In genomic region chr11:118615282-118615979, GRCh38 we compare ENCODE assay signal across 13 cellular contexts. TPM values are rescaled to one million over a fixed set of nuclear protein-coding genes. Genes with fewer than 3 reads are reported as not detected.
DNase-seq lines count a peak whose midpoint lies in the region; ATAC-seq, FAIRE-seq and TF ChIP-seq lines count a peak whose summit lies in the region.
"Had no signal": no experiment of that assay in that cellular context is flagged by ENCODE, and none has a peak within 500 bp of the region (broad histone marks: within the 10 kb centered on the region; RNA-seq: fewer than 3 reads in every experiment).

No MANE protein-coding gene starts in this region.

- H3K4me1 ChIP-seq in breast epithelium (peaks cover 18 to 19% of the 10 kb centered on the region in 2 donors), HepG2 (ENCODE audit: insufficient read depth, low read length) (peaks cover 50% of the 10 kb centered on the region), upper lobe of left lung (peaks cover 71 to 80% (median 74%) of the 10 kb centered on the region in 4 donors)
- H3K4me1 ChIP-seq in CD4-positive, alpha-beta memory T cell (ENCODE audit: insufficient read depth, low read length): peaks cover 7% of the 10 kb centered on the region

- DNase-seq in activated effector memory CD4-positive, alpha-beta T cell treated with anti-CD3 and anti-CD28 coated beads, Interleukin-2, amount 50 U/mL, for 16 hours: peak; percentile 31
- DNase-seq in activated effector memory CD4-positive, alpha-beta T cell treated with Interleukin-2 at 50 U/mL for 16 hours: no peak
- DNase-seq in breast epithelium (ENCODE audit: low spot score in 2 of 2) (peak; percentile 40 to 43), HepG2 (ENCODE audit: low spot score) (peak; percentile 58), upper lobe of left lung (no peak), medulla oblongata (ENCODE audit: extremely low spot score) (no peak)
- DNase-seq in CD4-positive, alpha-beta memory T cell: no peak
- DNase-seq: 8988T; effector memory CD8-positive, alpha-beta T cell; NCI-H1694 had no signal

- no peaks in the 10 kb centered on the region for H3K79me2 ChIP-seq in HepG2 (ENCODE audit: insufficient read depth, low read length)

- H3K4me1 Mint-ChIP-seq in CD4-positive, alpha-beta memory T cell: peaks cover 4 to 10% (median 5%) of the 10 kb centered on the region in 4 donors

- in situ Hi-C loops in HepG2 (cut with HindIII; ENCODE audit: extremely low pct_ligation_motif_present, low pct_unique_long_range_greater_than_20kb): no loop called here

- H3K36me3 Mint-ChIP-seq in CD4-positive, alpha-beta memory T cell: peaks cover 0 to 3% of the 10 kb centered on the region in 2 donors

- peak overlapping the region; percentile 62 to 95 for H3K27ac ChIP-seq in breast epithelium
- no peak overlapping the region for H3K27ac ChIP-seq in HepG2 (ENCODE audit: extremely low read length, insufficient read depth, low read length)
- H3K27ac ChIP-seq in upper lobe of left lung: peak overlapping the region; percentile 82 to 96 (median 92)
- no peak overlapping the region for H3K27ac ChIP-seq in CD4-positive, alpha-beta memory T cell (ENCODE audit: low read depth, low read length)
- H3K27ac ChIP-seq: pancreas had no signal

- H3K4me2 ChIP-seq in HepG2 (ENCODE audit: low read depth, low read length): no peak overlapping the region

- no peak for TF ChIP-seq CTCF in breast epithelium (IDR thresholded peaks at IDR 0.05)
- no peak for TF ChIP-seq CTCF in HepG2 (CRISPR knock-in tag; IDR thresholded peaks at IDR 0.05)
- TF ChIP-seq CTCF in upper lobe of left lung (IDR thresholded peaks at IDR 0.05): no peak

- TF ChIP-seq EP300 in HepG2 (IDR thresholded peaks at IDR 0.05; ENCODE audit: low read depth in 2 of 2, low read length in 2 of 2): no peak
- no peak for TF ChIP-seq EP300 in HepG2 (CRISPR knock-in tag; IDR thresholded peaks at IDR 0.05; ENCODE audit: borderline replicate concordance)
- no peak for TF ChIP-seq EP300 in upper lobe of left lung (IDR thresholded peaks at IDR 0.05)

- H3K9me3 Mint-ChIP-seq in CD4-positive, alpha-beta memory T cell: peaks cover 0 to 1% (median 0%) of the 10 kb centered on the region in 8 donors
- H3K9me3 Mint-ChIP-seq: effector memory CD8-positive, alpha-beta T cell had no signal

- H3K4me3 Mint-ChIP-seq in CD4-positive, alpha-beta memory T cell: no peak overlapping the region
- H3K4me3 Mint-ChIP-seq: effector memory CD8-positive, alpha-beta T cell had no signal

- H3K9me3 ChIP-seq in breast epithelium: no peaks in the 10 kb centered on the region
- H3K9me3 ChIP-seq in HepG2 (ENCODE audit: low read length): no peaks in the 10 kb centered on the region
- no peaks in the 10 kb centered on the region for H3K9me3 ChIP-seq in upper lobe of left lung
- H3K9me3 ChIP-seq in CD4-positive, alpha-beta memory T cell (ENCODE audit: control insufficient read depth in 1 of 2, low read length in 2 of 2): no peaks in the 10 kb centered on the region
- H3K9me3 ChIP-seq: pancreas had no signal

- no peak overlapping the region for H2AFZ ChIP-seq in HepG2 (ENCODE audit: low read length)

- no TSS peak for BruUV-seq in HepG2 (replicated peaks; lab: Mats Ljungman, UMichigan)

- no peak overlapping the region for H3K4me3 ChIP-seq in breast epithelium
- no peak overlapping the region for H3K4me3 ChIP-seq in HepG2 (replicated peaks in 1 of 3; ENCODE audit: insufficient read depth in 1 of 3, low read depth in 2 of 3, low read length in 3 of 3)
- no peak overlapping the region for H3K4me3 ChIP-seq in upper lobe of left lung
- H3K4me3 ChIP-seq in CD4-positive, alpha-beta memory T cell (ENCODE audit: low read length in 2 of 2): no peak overlapping the region
- H3K4me3 ChIP-seq: pancreas had no signal

- FAIRE-seq in HepG2 (lab: Jason Lieb, UNC): no peak
- FAIRE-seq: pancreas, TTC549 had no signal

- H3K27me3 ChIP-seq in breast epithelium (peaks cover 0 to 5% of the 10 kb centered on the region in 2 donors), HepG2 (ENCODE audit: control insufficient read depth in 1 of 2, insufficient read depth in 2 of 2, low read length in 2 of 2) (no peaks in the 10 kb centered on the region), upper lobe of left lung (peaks cover 0 to 5% (median 2%) of the 10 kb centered on the region in 4 donors)
- H3K27me3 ChIP-seq in CD4-positive, alpha-beta memory T cell (ENCODE audit: insufficient read depth, low read length): no peaks in the 10 kb centered on the region
- H3K27me3 ChIP-seq: pancreas had no signal

- CTCF ChIA-PET in HepG2 (lab: Yijun Ruan, JAX; ENCODE audit: low intra/inter-chr PET ratio, low total read pairs): no interaction called here
- CTCF ChIA-PET in CD4-positive, alpha-beta memory T cell (lab: Charles Lee; ENCODE audit: partially characterized antibody): interaction anchor here (1.1 kb wide), 1 partner anchor 44 kb away, joined by 3 read pairs; no protein-coding TSS in a partner anchor

- intact Hi-C loops in breast epithelium (cut with DNase I; ENCODE audit: low total_unique reads): no loop called here
- intact Hi-C loops in HepG2 (cut with micrococcal nuclease; ENCODE audit: unreplicated experiment): no loop called here
- intact Hi-C loops in CD4-positive, alpha-beta memory T cell (cut with micrococcal nuclease): no loop called here

- H3K36me3 ChIP-seq in breast epithelium: no peaks in the 10 kb centered on the region
- H3K36me3 ChIP-seq in HepG2 (replicated peaks in 1 of 2; ENCODE audit: control insufficient read depth in 1 of 2, insufficient read depth in 2 of 2, low read length in 2 of 2): peaks cover 0 to 1% of the 10 kb centered on the region in 2 experiments; a peak in 1 of 5 replicates
- H3K36me3 ChIP-seq in upper lobe of left lung: peaks cover 0 to 34% (median 5%) of the 10 kb centered on the region in 4 donors
- no peaks in the 10 kb centered on the region for H3K36me3 ChIP-seq in CD4-positive, alpha-beta memory T cell (ENCODE audit: insufficient read depth, low read length)

- 79% methylated on average over 6 of the region's 6 CpGs for WGBS in HepG2 (ENCODE audit: low lambda C conversion rate)
- 76 to 78% methylated on average over 6 of the region's 6 CpGs for WGBS in upper lobe of left lung, 2 donors

- no peak for TF ChIP-seq RAD21 in HepG2 (CRISPR knock-in tag; IDR thresholded peaks at IDR 0.05)

- no peaks in the 10 kb centered on the region for H4K20me1 ChIP-seq in HepG2 (ENCODE audit: insufficient read depth, low read length)

- peak; percentile 48 for ATAC-seq in HepG2
- ATAC-seq in upper lobe of left lung (ENCODE audit: low FRiP score in 2 of 2): no peak
- ATAC-seq in HG02610 (IDR thresholded peaks at IDR 0.05; ENCODE audit: unreplicated experiment): no peak
- ATAC-seq: effector memory CD8-positive, alpha-beta T cell had no signal

- H3K9ac ChIP-seq in HepG2 (ENCODE audit: insufficient read depth, low read depth, low read length): no peak overlapping the region

- TF ChIP-seq POLR2A in breast epithelium (IDR thresholded peaks at IDR 0.05) (no peak), HepG2 (IDR thresholded peaks at IDR 0.05; ENCODE audit: insufficient read depth in 1 of 2, low read depth in 2 of 2, low read length in 2 of 2) (no peak), upper lobe of left lung (IDR thresholded peaks at IDR 0.05) (no peak)

- POLR2A ChIA-PET in HepG2 (lab: Yijun Ruan, JAX): no interaction called here
- POLR2A ChIA-PET in CD4-positive, alpha-beta memory T cell (lab: Charles Lee; ENCODE audit: partially characterized antibody): no interaction called here

- H3K27me3 Mint-ChIP-seq in CD4-positive, alpha-beta memory T cell: peaks cover 7 to 8% of the 10 kb centered on the region in 2 donors

- H3K27ac Mint-ChIP-seq in CD4-positive, alpha-beta memory T cell: no peak overlapping the region
- H3K27ac Mint-ChIP-seq: effector memory CD8-positive, alpha-beta T cell had no signal

RNA-seq across cellular contexts. Expression of gene PHLDB1, which starts 8.0 kb away (rescaled TPM):
- total RNA-seq in breast epithelium (100 to 1,000 TPM; 104 to 150 (median 109) TPM), HepG2 (2016; rRNA removed; fragmentation: Illumina TruSeq; extraction: Trizol) (9.9 and 13.8 TPM in 2 replicates), upper lobe of left lung (100 to 1,000 TPM in 3 of 6 donors, 10 to 100 TPM in 3; 45.5 to 188 (median 100) TPM)
- total RNA-seq in HepG2 (2016; cell fraction: cytosol; rRNA removed; fragmentation: Illumina TruSeq; extraction: Trizol; ENCODE audit: low read depth): 3.6 and 5.0 TPM in 2 replicates
- 7.9 and 11.9 TPM in 2 replicates for total RNA-seq in HepG2 (2016; cell fraction: insoluble cytoplasmic fraction; rRNA removed; fragmentation: Illumina TruSeq; extraction: Trizol)
- 7.7 and 8.9 TPM in 2 replicates for total RNA-seq in HepG2 (2016; cell fraction: membrane; rRNA removed; fragmentation: Illumina TruSeq; extraction: Trizol)
- total RNA-seq in HepG2 (2016; cell fraction: nucleus; rRNA removed; fragmentation: Illumina TruSeq; extraction: Trizol): 12.4 and 22.0 TPM in 2 replicates
- polyA plus RNA-seq in HepG2 (2011; rRNA removed): 14.2 and 18.3 TPM in 2 replicates
- polyA plus RNA-seq in HepG2 (2011; cell fraction: cytosol; rRNA removed): 9.1 and 10.7 TPM in 2 replicates
- 57.1 and 61.1 TPM in 2 replicates for polyA plus RNA-seq in HepG2 (2011; cell fraction: nucleus; rRNA removed)
- 7.5 and 8.6 TPM in 2 replicates for polyA plus RNA-seq in HepG2 (2012)
- polyA plus RNA-seq in HepG2 (2016; cell fraction: cytosol; fragmentation: Illumina TruSeq; extraction: Trizol; ENCODE audit: low read depth): 1.4 TPM in 2 replicates
- polyA plus RNA-seq in HepG2 (2016; cell fraction: insoluble cytoplasmic fraction; fragmentation: Illumina TruSeq; extraction: Trizol; ENCODE audit: low read depth): 7.3 and 8.6 TPM in 2 replicates
- 2.1 and 2.9 TPM in 2 replicates for polyA plus RNA-seq in HepG2 (2016; cell fraction: membrane; fragmentation: Illumina TruSeq; extraction: Trizol; ENCODE audit: low read depth)
- polyA plus RNA-seq in HepG2 (2016; cell fraction: nucleus; fragmentation: Illumina TruSeq; extraction: Trizol; ENCODE audit: insufficient read depth, low read depth): 34.7 and 36.2 TPM in 2 replicates
- 17.4 and 33.6 TPM in 2 replicates for polyA minus RNA-seq in HepG2 (2011; rRNA and poly(A)+ RNA removed; ENCODE audit: low replicate concordance)
- 12.5 and 14.8 TPM in 2 replicates for polyA minus RNA-seq in HepG2 (2011; cell fraction: cytosol; rRNA and poly(A)+ RNA removed)
- polyA minus RNA-seq in HepG2 (2011; cell fraction: nucleus; rRNA and poly(A)+ RNA removed): 33.9 and 34.2 TPM in 2 replicates
- total RNA-seq in CD4-positive, alpha-beta memory T cell: 1 to 10 TPM; 3.0 to 3.9 TPM
- polyA plus RNA-seq in CD4-positive, alpha-beta memory T cell: 1 to 10 TPM in 1 of 2 donors, under 1 TPM in 1; 0.34 to 1.2 TPM

RNA-seq across cellular contexts. Expression of gene ARCN1, which starts 43.2 kb away (rescaled TPM):
- total RNA-seq in breast epithelium (10 to 100 TPM; 94.1 to 99.1 (median 98.6) TPM), HepG2 (2016; rRNA removed; fragmentation: Illumina TruSeq; extraction: Trizol) (148 and 215 TPM in 2 replicates), upper lobe of left lung (100 to 1,000 TPM in 3 of 6 donors, 10 to 100 TPM in 3; 29.3 to 121 (median 94.6) TPM)
- 21.7 and 21.9 TPM in 2 replicates for total RNA-seq in HepG2 (2016; cell fraction: cytosol; rRNA removed; fragmentation: Illumina TruSeq; extraction: Trizol; ENCODE audit: low read depth)
- 143 and 206 TPM in 2 replicates for total RNA-seq in HepG2 (2016; cell fraction: insoluble cytoplasmic fraction; rRNA removed; fragmentation: Illumina TruSeq; extraction: Trizol)
- total RNA-seq in HepG2 (2016; cell fraction: membrane; rRNA removed; fragmentation: Illumina TruSeq; extraction: Trizol): 62.1 and 63.9 TPM in 2 replicates
- total RNA-seq in HepG2 (2016; cell fraction: nucleus; rRNA removed; fragmentation: Illumina TruSeq; extraction: Trizol): 61.5 and 78.3 TPM in 2 replicates
- polyA plus RNA-seq in HepG2 (2011; rRNA removed): 143 and 200 TPM in 2 replicates
- 147 and 192 TPM in 2 replicates for polyA plus RNA-seq in HepG2 (2011; cell fraction: cytosol; rRNA removed)
- polyA plus RNA-seq in HepG2 (2011; cell fraction: nucleus; rRNA removed): 33.6 and 35.8 TPM in 2 replicates
- polyA plus RNA-seq in HepG2 (2012): 80.9 and 111 TPM in 2 replicates
- polyA plus RNA-seq in HepG2 (2016; cell fraction: cytosol; fragmentation: Illumina TruSeq; extraction: Trizol; ENCODE audit: low read depth): 9.1 and 10.1 TPM in 2 replicates
- 221 and 222 TPM in 2 replicates for polyA plus RNA-seq in HepG2 (2016; cell fraction: insoluble cytoplasmic fraction; fragmentation: Illumina TruSeq; extraction: Trizol; ENCODE audit: low read depth)
- polyA plus RNA-seq in HepG2 (2016; cell fraction: membrane; fragmentation: Illumina TruSeq; extraction: Trizol; ENCODE audit: low read depth): 36.4 and 39.3 TPM in 2 replicates
- 95.2 and 101 TPM in 2 replicates for polyA plus RNA-seq in HepG2 (2016; cell fraction: nucleus; fragmentation: Illumina TruSeq; extraction: Trizol; ENCODE audit: insufficient read depth, low read depth)
- 78.7 and 166 TPM in 2 replicates for polyA minus RNA-seq in HepG2 (2011; rRNA and poly(A)+ RNA removed; ENCODE audit: low replicate concordance)
- 105 and 121 TPM in 2 replicates for polyA minus RNA-seq in HepG2 (2011; cell fraction: cytosol; rRNA and poly(A)+ RNA removed)
- polyA minus RNA-seq in HepG2 (2011; cell fraction: nucleus; rRNA and poly(A)+ RNA removed): 31.7 and 41.9 TPM in 2 replicates
- total RNA-seq in CD4-positive, alpha-beta memory T cell: 100 to 1,000 TPM; 133 to 134 TPM
- 100 to 1,000 TPM; 157 to 168 TPM for polyA plus RNA-seq in CD4-positive, alpha-beta memory T cell

RNA-seq across cellular contexts. Expression of gene IFT46, which starts 49.7 kb away (rescaled TPM):
- total RNA-seq in breast epithelium (10 to 100 TPM; 24.3 to 45.9 (median 33.4) TPM), HepG2 (2016; rRNA removed; fragmentation: Illumina TruSeq; extraction: Trizol) (15.4 and 23.9 TPM in 2 replicates), upper lobe of left lung (10 to 100 TPM in 5 of 6 donors, 1 to 10 TPM in 1; 7.5 to 38.3 (median 21.5) TPM)
- total RNA-seq in HepG2 (2016; cell fraction: cytosol; rRNA removed; fragmentation: Illumina TruSeq; extraction: Trizol; ENCODE audit: low read depth): 12.4 and 18.8 TPM in 2 replicates
- total RNA-seq in HepG2 (2016; cell fraction: insoluble cytoplasmic fraction; rRNA removed; fragmentation: Illumina TruSeq; extraction: Trizol): 14.7 and 23.4 TPM in 2 replicates
- 10.2 and 11.5 TPM in 2 replicates for total RNA-seq in HepG2 (2016; cell fraction: membrane; rRNA removed; fragmentation: Illumina TruSeq; extraction: Trizol)
- 7.4 and 8.0 TPM in 2 replicates for total RNA-seq in HepG2 (2016; cell fraction: nucleus; rRNA removed; fragmentation: Illumina TruSeq; extraction: Trizol)
- 9.3 and 9.8 TPM in 2 replicates for polyA plus RNA-seq in HepG2 (2011; rRNA removed)
- 8.2 and 9.6 TPM in 2 replicates for polyA plus RNA-seq in HepG2 (2011; cell fraction: cytosol; rRNA removed)
- polyA plus RNA-seq in HepG2 (2011; cell fraction: nucleus; rRNA removed): 3.4 and 5.1 TPM in 2 replicates
- polyA plus RNA-seq in HepG2 (2012): 5.8 and 8.4 TPM in 2 replicates
- polyA plus RNA-seq in HepG2 (2016; cell fraction: cytosol; fragmentation: Illumina TruSeq; extraction: Trizol; ENCODE audit: low read depth): 2.6 and 2.9 TPM in 2 replicates
- polyA plus RNA-seq in HepG2 (2016; cell fraction: insoluble cytoplasmic fraction; fragmentation: Illumina TruSeq; extraction: Trizol; ENCODE audit: low read depth): 20.5 and 21.3 TPM in 2 replicates
- polyA plus RNA-seq in HepG2 (2016; cell fraction: membrane; fragmentation: Illumina TruSeq; extraction: Trizol; ENCODE audit: low read depth): 5.9 TPM in 2 replicates
- polyA plus RNA-seq in HepG2 (2016; cell fraction: nucleus; fragmentation: Illumina TruSeq; extraction: Trizol; ENCODE audit: insufficient read depth, low read depth): 9.4 and 10.2 TPM in 2 replicates
- polyA minus RNA-seq in HepG2 (2011; rRNA and poly(A)+ RNA removed; ENCODE audit: low replicate concordance): 9.5 and 19.1 TPM in 2 replicates
- 5.0 and 5.8 TPM in 2 replicates for polyA minus RNA-seq in HepG2 (2011; cell fraction: cytosol; rRNA and poly(A)+ RNA removed)
- polyA minus RNA-seq in HepG2 (2011; cell fraction: nucleus; rRNA and poly(A)+ RNA removed): 4.4 and 6.0 TPM in 2 replicates
- 10 to 100 TPM; 12.1 to 14.9 TPM for total RNA-seq in CD4-positive, alpha-beta memory T cell
- 1 to 10 TPM; 5.7 to 5.9 TPM for polyA plus RNA-seq in CD4-positive, alpha-beta memory T cell

Comparison
In these comparisons a context has a peak if more than half of its experiments do, and no peak if none do; other contexts are left out.
1. DNase-seq: peak in activated effector memory CD4-positive, alpha-beta T cell treated with anti-CD3 and anti-CD28 coated beads, Interleukin-2, amount 50 U/mL, for 16 hours (single experiment), breast epithelium (2 of 2) and HepG2 (single experiment); none in activated effector memory CD4-positive, alpha-beta T cell treated with Interleukin-2 at 50 U/mL for 16 hours (single experiment), upper lobe of left lung (0 of 2), CD4-positive, alpha-beta memory T cell (0 of 5) and medulla oblongata (single experiment).
2. H3K27ac ChIP-seq: peak in breast epithelium (2 of 2) and upper lobe of left lung (4 of 4); none in HepG2 (single experiment) and CD4-positive, alpha-beta memory T cell (single experiment).